Comparison of ENCODE assay signal across 8 cellular contexts in the genomic region with DNA sequence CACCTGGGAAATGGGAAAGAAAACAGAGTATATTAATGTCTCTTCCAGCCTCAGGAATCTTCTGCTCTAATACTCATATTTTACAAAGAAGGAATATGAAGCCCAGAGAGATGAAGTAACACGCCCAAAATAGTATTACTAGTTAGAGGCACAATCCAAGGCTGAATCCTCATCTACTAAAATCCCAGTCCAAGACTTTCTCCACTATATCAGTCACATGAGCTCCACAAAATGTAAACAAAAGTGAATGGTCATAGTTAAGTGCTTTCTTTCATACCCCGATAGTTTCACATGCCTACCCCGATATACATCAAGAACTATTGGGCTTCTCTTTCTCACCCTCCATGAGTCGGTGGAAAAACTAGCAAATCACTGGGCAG.
DNase-seq lines count a peak whose midpoint lies in the region; ATAC-seq lines count a peak whose summit lies in the region.

No MANE protein-coding gene starts in this region.

- H3K9ac ChIP-seq in iPS-18a (ENCODE audit: low read length) = peak overlapping the region; percentile 92

- DNase-seq in activated T-cell treated with anti-CD3 and anti-CD28 coated beads for 24 hours (ENCODE audit: low read depth) = peak; percentile 4
- DNase-seq in activated T-cell treated with anti-CD3 and anti-CD28 coated beads, Interleukin-2, amount 50 U/mL, for 1 hour = no peak
- DNase-seq in stimulated activated naive CD8-positive, alpha-beta T cell treated with anti-CD3 and anti-CD28 coated beads, Interleukin-15, amount 100 ng/mL, for 72 hours = no peak
- no peak for DNase-seq in activated CD8-positive, alpha-beta memory T cell treated with anti-CD3 and anti-CD28 coated beads, Interleukin-2, amount 50 U/mL, for 48 hours

- no peaks in the 10 kb centered on the region for H3K27me3 Mint-ChIP-seq in activated naive CD8-positive, alpha-beta T cell
- no peaks in the 10 kb centered on the region for H3K27me3 Mint-ChIP-seq in stimulated activated naive CD8-positive, alpha-beta T cell treated with anti-CD3 and anti-CD28 coated beads, Interleukin-15, amount 100 ng/mL, for 72 hours

- ATAC-seq in stimulated activated naive CD8-positive, alpha-beta T cell treated with anti-CD3 and anti-CD28 coated beads, Interleukin-15, amount 100 ng/mL, for 72 hours = no peak
- ATAC-seq in HG02885 (IDR thresholded peaks at IDR 0.05; ENCODE audit: poor library complexity, unreplicated experiment) (no peak), HG02759 (IDR thresholded peaks at IDR 0.05; ENCODE audit: unreplicated experiment) (no peak)

- H3K36me3 ChIP-seq in iPS-18a (ENCODE audit: control insufficient read depth, low read depth, low read length) = peaks cover 13% of the 10 kb centered on the region

- H3K27ac ChIP-seq in iPS-18a (ENCODE audit: low read length) = peak overlapping the region; percentile 80

- H3K4me3 Mint-ChIP-seq in activated naive CD8-positive, alpha-beta T cell = peak overlapping the region; percentile 98
- peak overlapping the region; percentile 91 to 94 for H3K4me3 Mint-ChIP-seq in stimulated activated naive CD8-positive, alpha-beta T cell treated with anti-CD3 and anti-CD28 coated beads, Interleukin-15, amount 100 ng/mL, for 72 hours

- H3K4me1 ChIP-seq in iPS-18a (ENCODE audit: control insufficient read depth, low read depth, low read length) = peaks cover 9% of the 10 kb centered on the region

- no peaks in the 10 kb centered on the region for H3K9me3 Mint-ChIP-seq in activated naive CD8-positive, alpha-beta T cell (ENCODE audit: low read depth)
- H3K9me3 Mint-ChIP-seq in stimulated activated naive CD8-positive, alpha-beta T cell treated with anti-CD3 and anti-CD28 coated beads, Interleukin-15, amount 100 ng/mL, for 72 hours = no peaks in the 10 kb centered on the region

- H3K27me3 ChIP-seq in iPS-18a (ENCODE audit: control insufficient read depth, insufficient read depth, low read length) = no peaks in the 10 kb centered on the region

- H3K4me1 Mint-ChIP-seq in activated naive CD8-positive, alpha-beta T cell (ENCODE audit: low read depth) = peaks cover 23% of the 10 kb centered on the region
- peaks cover 26% of the 10 kb centered on the region for H3K4me1 Mint-ChIP-seq in stimulated activated naive CD8-positive, alpha-beta T cell treated with anti-CD3 and anti-CD28 coated beads, Interleukin-15, amount 100 ng/mL, for 72 hours

- peak overlapping the region; percentile 97 for H3K27ac Mint-ChIP-seq in activated naive CD8-positive, alpha-beta T cell
- peak overlapping the region; percentile 86 to 97 for H3K27ac Mint-ChIP-seq in stimulated activated naive CD8-positive, alpha-beta T cell treated with anti-CD3 and anti-CD28 coated beads, Interleukin-15, amount 100 ng/mL, for 72 hours

- H3K36me3 Mint-ChIP-seq in activated naive CD8-positive, alpha-beta T cell = no peaks in the 10 kb centered on the region

- peak overlapping the region; percentile 88 for H3K4me3 ChIP-seq in iPS-18a (ENCODE audit: low read length)

- no peaks in the 10 kb centered on the region for H3K9me3 ChIP-seq in iPS-18a (ENCODE audit: control insufficient read depth, low read depth, low read length)
